ENCODE assay signal across 2 cellular contexts in the genomic region with DNA sequence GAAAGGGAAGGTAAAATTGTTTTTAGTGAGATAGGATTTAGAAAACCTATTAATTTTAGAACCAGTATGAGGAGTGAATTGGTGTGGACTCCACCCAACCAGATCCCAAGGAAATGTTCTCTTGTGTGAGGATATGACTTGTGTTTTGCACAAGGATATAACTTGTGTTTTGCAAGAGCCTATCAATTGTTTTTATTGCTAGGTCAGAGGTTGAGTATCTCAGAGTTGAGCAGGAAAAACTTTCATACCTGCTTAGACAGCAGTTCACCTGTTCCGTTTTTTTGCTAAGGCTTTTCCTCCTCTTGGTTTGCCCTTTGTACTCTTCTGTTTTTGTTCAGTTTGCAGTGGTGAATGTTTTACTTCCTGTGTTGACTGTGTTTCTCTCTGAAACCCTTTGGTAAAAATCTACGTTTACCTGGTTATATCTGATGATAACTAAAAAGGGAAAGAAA.
TF ChIP-seq lines count a peak whose summit lies in the region.

No MANE protein-coding gene starts in this region.

TF ChIP-seq in GM12878, 131 proteins besides CTCF, POLR2A, EP300 and RAD21:
- 0 out of 2 replicates have a peak, but pooled peaks have one; percentile 15 for TF ChIP-seq NR2C1 (IDR thresholded peaks at IDR 0.05)
- TF ChIP-seq, protein P1, sequence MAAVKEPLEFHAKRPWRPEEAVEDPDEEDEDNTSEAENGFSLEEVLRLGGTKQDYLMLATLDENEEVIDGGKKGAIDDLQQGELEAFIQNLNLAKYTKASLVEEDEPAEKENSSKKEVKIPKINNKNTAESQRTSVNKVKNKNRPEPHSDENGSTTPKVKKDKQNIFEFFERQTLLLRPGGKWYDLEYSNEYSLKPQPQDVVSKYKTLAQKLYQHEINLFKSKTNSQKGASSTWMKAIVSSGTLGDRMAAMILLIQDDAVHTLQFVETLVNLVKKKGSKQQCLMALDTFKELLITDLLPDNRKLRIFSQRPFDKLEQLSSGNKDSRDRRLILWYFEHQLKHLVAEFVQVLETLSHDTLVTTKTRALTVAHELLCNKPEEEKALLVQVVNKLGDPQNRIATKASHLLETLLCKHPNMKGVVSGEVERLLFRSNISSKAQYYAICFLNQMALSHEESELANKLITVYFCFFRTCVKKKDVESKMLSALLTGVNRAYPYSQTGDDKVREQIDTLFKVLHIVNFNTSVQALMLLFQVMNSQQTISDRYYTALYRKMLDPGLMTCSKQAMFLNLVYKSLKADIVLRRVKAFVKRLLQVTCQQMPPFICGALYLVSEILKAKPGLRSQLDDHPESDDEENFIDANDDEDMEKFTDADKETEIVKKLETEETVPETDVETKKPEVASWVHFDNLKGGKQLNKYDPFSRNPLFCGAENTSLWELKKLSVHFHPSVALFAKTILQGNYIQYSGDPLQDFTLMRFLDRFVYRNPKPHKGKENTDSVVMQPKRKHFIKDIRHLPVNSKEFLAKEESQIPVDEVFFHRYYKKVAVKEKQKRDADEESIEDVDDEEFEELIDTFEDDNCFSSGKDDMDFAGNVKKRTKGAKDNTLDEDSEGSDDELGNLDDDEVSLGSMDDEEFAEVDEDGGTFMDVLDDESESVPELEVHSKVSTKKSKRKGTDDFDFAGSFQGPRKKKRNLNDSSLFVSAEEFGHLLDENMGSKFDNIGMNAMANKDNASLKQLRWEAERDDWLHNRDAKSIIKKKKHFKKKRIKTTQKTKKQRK (IDR thresholded peaks at IDR 0.05; ENCODE audit: low read depth, low read length), result no peak

TF ChIP-seq in SK-N-SH, 30 proteins besides CTCF, POLR2A, EP300 and RAD21:
- TF ChIP-seq MXI1 (IDR thresholded peaks at IDR 0.05; ENCODE audit: low read depth, low read length), result no peak
- TF ChIP-seq, protein P2, sequence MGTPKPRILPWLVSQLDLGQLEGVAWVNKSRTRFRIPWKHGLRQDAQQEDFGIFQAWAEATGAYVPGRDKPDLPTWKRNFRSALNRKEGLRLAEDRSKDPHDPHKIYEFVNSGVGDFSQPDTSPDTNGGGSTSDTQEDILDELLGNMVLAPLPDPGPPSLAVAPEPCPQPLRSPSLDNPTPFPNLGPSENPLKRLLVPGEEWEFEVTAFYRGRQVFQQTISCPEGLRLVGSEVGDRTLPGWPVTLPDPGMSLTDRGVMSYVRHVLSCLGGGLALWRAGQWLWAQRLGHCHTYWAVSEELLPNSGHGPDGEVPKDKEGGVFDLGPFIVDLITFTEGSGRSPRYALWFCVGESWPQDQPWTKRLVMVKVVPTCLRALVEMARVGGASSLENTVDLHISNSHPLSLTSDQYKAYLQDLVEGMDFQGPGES (IDR thresholded peaks at IDR 0.05; ENCODE audit: low read depth, low read length), result no peak
- TF ChIP-seq RCOR1 (IDR thresholded peaks at IDR 0.05; ENCODE audit: low read length), result no peak
- TF ChIP-seq ELF1 (IDR thresholded peaks at IDR 0.05), result no peak
- no peak for TF ChIP-seq TAF1 (IDR thresholded peaks at IDR 0.05; ENCODE audit: borderline replicate concordance, low read depth, low read length)
- no peak for TF ChIP-seq TEAD4 (IDR thresholded peaks at IDR 0.05; ENCODE audit: borderline replicate concordance, insufficient read depth)
- TF ChIP-seq TCF12 (IDR thresholded peaks at IDR 0.05), result no peak
